In the genomic region with DNA sequence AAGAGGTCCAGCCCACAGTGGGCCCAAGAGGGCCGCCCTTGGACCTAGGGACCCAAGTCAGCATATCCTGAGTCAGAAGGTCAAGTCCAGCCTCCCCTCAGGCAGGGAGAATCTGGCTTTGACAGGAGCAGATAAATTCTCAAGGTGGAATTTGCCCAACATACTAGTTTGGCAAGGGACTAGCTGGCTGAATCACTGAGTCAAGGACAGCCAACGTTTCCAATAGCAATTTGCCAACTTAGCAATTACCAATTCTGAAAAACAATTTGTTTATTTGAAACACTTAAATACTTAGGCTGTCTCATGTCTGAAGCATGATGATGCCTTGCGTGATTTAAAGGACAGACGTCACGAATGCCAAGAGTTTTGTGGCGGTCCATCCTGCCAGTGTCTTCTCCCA, we compare ENCODE assay signal across 13 cellular contexts. TPM values are rescaled to one million over a fixed set of nuclear protein-coding genes. Genes with fewer than 3 reads are reported as not detected.
"Had no signal": no experiment of that assay in that cellular context is flagged by ENCODE, and none has a peak within 500 bp of the region (broad histone marks: within the 10 kb centered on the region; RNA-seq: fewer than 3 reads in every experiment).

No MANE protein-coding gene starts in this region.

RNA-seq across cellular contexts. Expression of a gene that starts 2.7 kb away (rescaled TPM):
- total RNA-seq: stomach, subcutaneous adipose tissue, temporal lobe, thoracic aorta, thyroid gland, tibial nerve, transverse colon, upper lobe of left lung, upper lobe of right lung, ureter, urinary bladder, uterus, vagina had no signal
- polyA plus RNA-seq: stomach, urinary bladder had no signal

RNA-seq across cellular contexts. Expression of a gene that starts 10.3 kb away (rescaled TPM):
- total RNA-seq: temporal lobe, thoracic aorta had no signal
